1 cellular context compared by ENCODE assay signal in genomic region chr19:5681446-5682292, GRCh38.
TF ChIP-seq lines count a peak whose summit lies in the region.

No MANE protein-coding gene starts in this region.

TF ChIP-seq in K562, 482 proteins besides CTCF, POLR2A, EP300 and RAD21 (continued from another document):
- no peak for TF ChIP-seq CTCFL (IDR thresholded peaks at IDR 0.05; ENCODE audit: borderline replicate concordance, insufficient read depth, low read depth, low read length, poor library complexity, severe bottlenecking)
- TF ChIP-seq MAFF (IDR thresholded peaks at IDR 0.05; ENCODE audit: low read length), result no peak
- no peak for TF ChIP-seq TCF7 (IDR thresholded peaks at IDR 0.05; ENCODE audit: borderline replicate concordance)
- no peak for TF ChIP-seq EGR1 (conservative IDR thresholded peaks at IDR 0.05)
- TF ChIP-seq GMEB1 (CRISPR knock-in tag; IDR thresholded peaks at IDR 0.05), result no peak
- TF ChIP-seq LCOR (CRISPR knock-in tag; IDR thresholded peaks at IDR 0.05), result no peak
- TF ChIP-seq NKRF (IDR thresholded peaks at IDR 0.05; ENCODE audit: borderline replicate concordance), result peak; percentile 38; the same call in 1 of the 2 replicates
- no peak for TF ChIP-seq ZC3H11A (IDR thresholded peaks at IDR 0.05; ENCODE audit: low read depth, low read length)
- TF ChIP-seq ZNF75A (CRISPR knock-in tag; IDR thresholded peaks at IDR 0.05), result no peak
- no peak for TF ChIP-seq LEF1 (IDR thresholded peaks at IDR 0.05)
- no peak for TF ChIP-seq ZNF41 (CRISPR knock-in tag; conservative IDR thresholded peaks at IDR 0.05)
- TF ChIP-seq, protein P1, sequence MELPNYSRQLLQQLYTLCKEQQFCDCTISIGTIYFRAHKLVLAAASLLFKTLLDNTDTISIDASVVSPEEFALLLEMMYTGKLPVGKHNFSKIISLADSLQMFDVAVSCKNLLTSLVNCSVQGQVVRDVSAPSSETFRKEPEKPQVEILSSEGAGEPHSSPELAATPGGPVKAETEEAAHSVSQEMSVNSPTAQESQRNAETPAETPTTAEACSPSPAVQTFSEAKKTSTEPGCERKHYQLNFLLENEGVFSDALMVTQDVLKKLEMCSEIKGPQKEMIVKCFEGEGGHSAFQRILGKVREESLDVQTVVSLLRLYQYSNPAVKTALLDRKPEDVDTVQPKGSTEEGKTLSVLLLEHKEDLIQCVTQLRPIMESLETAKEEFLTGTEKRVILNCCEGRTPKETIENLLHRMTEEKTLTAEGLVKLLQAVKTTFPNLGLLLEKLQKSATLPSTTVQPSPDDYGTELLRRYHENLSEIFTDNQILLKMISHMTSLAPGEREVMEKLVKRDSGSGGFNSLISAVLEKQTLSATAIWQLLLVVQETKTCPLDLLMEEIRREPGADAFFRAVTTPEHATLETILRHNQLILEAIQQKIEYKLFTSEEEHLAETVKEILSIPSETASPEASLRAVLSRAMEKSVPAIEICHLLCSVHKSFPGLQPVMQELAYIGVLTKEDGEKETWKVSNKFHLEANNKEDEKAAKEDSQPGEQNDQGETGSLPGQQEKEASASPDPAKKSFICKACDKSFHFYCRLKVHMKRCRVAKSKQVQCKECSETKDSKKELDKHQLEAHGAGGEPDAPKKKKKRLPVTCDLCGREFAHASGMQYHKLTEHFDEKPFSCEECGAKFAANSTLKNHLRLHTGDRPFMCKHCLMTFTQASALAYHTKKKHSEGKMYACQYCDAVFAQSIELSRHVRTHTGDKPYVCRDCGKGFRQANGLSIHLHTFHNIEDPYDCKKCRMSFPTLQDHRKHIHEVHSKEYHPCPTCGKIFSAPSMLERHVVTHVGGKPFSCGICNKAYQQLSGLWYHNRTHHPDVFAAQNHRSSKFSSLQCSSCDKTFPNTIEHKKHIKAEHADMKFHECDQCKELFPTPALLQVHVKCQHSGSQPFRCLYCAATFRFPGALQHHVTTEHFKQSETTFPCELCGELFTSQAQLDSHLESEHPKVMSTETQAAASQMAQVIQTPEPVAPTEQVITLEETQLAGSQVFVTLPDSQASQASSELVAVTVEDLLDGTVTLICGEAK (IDR thresholded peaks at IDR 0.05), result no peak
- TF ChIP-seq, protein P1 (CRISPR knock-in tag; IDR thresholded peaks at IDR 0.05), result no peak
- TF ChIP-seq, protein P2, sequence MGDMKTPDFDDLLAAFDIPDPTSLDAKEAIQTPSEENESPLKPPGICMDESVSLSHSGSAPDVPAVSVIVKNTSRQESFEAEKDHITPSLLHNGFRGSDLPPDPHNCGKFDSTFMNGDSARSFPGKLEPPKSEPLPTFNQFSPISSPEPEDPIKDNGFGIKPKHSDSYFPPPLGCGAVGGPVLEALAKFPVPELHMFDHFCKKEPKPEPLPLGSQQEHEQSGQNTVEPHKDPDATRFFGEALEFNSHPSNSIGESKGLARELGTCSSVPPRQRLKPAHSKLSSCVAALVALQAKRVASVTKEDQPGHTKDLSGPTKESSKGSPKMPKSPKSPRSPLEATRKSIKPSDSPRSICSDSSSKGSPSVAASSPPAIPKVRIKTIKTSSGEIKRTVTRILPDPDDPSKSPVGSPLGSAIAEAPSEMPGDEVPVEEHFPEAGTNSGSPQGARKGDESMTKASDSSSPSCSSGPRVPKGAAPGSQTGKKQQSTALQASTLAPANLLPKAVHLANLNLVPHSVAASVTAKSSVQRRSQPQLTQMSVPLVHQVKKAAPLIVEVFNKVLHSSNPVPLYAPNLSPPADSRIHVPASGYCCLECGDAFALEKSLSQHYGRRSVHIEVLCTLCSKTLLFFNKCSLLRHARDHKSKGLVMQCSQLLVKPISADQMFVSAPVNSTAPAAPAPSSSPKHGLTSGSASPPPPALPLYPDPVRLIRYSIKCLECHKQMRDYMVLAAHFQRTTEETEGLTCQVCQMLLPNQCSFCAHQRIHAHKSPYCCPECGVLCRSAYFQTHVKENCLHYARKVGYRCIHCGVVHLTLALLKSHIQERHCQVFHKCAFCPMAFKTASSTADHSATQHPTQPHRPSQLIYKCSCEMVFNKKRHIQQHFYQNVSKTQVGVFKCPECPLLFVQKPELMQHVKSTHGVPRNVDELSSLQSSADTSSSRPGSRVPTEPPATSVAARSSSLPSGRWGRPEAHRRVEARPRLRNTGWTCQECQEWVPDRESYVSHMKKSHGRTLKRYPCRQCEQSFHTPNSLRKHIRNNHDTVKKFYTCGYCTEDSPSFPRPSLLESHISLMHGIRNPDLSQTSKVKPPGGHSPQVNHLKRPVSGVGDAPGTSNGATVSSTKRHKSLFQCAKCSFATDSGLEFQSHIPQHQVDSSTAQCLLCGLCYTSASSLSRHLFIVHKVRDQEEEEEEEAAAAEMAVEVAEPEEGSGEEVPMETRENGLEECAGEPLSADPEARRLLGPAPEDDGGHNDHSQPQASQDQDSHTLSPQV (IDR thresholded peaks at IDR 0.05), result no peak
- no peak for TF ChIP-seq NR3C1 (CRISPR knock-in tag; IDR thresholded peaks at IDR 0.05)
- TF ChIP-seq SP2 (IDR thresholded peaks at IDR 0.05; ENCODE audit: extremely low read depth, low read depth, low read length, poor library complexity, severe bottlenecking), result no peak
- TF ChIP-seq ARHGAP35 (IDR thresholded peaks at IDR 0.05; ENCODE audit: partially characterized antibody), result peak; percentile 55
- TF ChIP-seq, protein P3, sequence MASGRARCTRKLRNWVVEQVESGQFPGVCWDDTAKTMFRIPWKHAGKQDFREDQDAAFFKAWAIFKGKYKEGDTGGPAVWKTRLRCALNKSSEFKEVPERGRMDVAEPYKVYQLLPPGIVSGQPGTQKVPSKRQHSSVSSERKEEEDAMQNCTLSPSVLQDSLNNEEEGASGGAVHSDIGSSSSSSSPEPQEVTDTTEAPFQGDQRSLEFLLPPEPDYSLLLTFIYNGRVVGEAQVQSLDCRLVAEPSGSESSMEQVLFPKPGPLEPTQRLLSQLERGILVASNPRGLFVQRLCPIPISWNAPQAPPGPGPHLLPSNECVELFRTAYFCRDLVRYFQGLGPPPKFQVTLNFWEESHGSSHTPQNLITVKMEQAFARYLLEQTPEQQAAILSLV (tag; IDR thresholded peaks at IDR 0.05), result no peak
- TF ChIP-seq RBM22 (IDR thresholded peaks at IDR 0.05; ENCODE audit: low read depth, low read length, poor library complexity, severe bottlenecking), result no peak
- no peak for TF ChIP-seq ETV6 (IDR thresholded peaks at IDR 0.05; ENCODE audit: borderline replicate concordance in 1 of 2, low read depth in 2 of 2, low read length in 1 of 2)
- TF ChIP-seq ETV6 (CRISPR knock-in tag; IDR thresholded peaks at IDR 0.05; ENCODE audit: borderline replicate concordance), result no peak
